Comparison of ENCODE assay signal across 21 cellular contexts in the genomic region with DNA sequence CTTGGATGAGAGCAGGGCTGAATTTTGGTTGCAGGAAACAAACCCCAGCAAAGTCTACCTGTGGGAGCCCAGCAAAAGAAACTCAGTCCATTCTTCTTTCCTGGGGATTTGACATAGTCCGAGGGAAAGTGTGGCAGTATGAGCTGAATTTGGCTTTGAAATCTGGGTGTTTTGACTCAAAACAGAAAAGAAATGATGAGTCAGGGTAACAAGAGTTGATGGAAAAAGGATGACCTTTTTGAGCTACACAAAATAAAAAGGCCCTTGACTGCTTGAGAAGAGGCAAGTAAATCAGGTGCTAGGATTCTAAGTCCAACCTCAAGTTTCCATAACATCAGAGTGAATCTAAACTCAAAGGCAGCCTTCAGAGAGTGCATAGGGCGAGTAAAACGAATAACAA.
DNase-seq lines count a peak whose midpoint lies in the region; ATAC-seq, FAIRE-seq and TF ChIP-seq lines count a peak whose summit lies in the region.
"Had no signal": no experiment of that assay in that cellular context is flagged by ENCODE, and none has a peak within 500 bp of the region (broad histone marks: within the 10 kb centered on the region; RNA-seq: fewer than 3 reads in every experiment).

No MANE protein-coding gene starts in this region.

- intact Hi-C loops in esophagus muscularis mucosa (cut with DNase I) = no loop called here

- no peak overlapping the region for H3K4ac ChIP-seq in mesenchymal stem cell (ENCODE audit: low read depth in 1 of 2, low read length in 2 of 2)

- H4K20me1 ChIP-seq in Karpas-422 (ENCODE audit: insufficient read depth, low read depth, low read length) = no peaks in the 10 kb centered on the region
- H4K20me1 ChIP-seq: BLaER1 treated with 17β-estradiol and CSF1 and Interleukin-3, amounts not matched to agents 10 nM and 100 nM had no signal

- no peak overlapping the region for H3K18ac ChIP-seq in mesenchymal stem cell (ENCODE audit: low read depth in 1 of 2, low read length in 2 of 2)

- H3K23ac ChIP-seq in mesenchymal stem cell (ENCODE audit: low read length in 2 of 2) = no peak overlapping the region

- no peak for FAIRE-seq in A549 (lab: Jason Lieb, UNC)
- FAIRE-seq: A204.1, D721Med, G401.6, GM12892, GM18507 had no signal

- H3K79me2 ChIP-seq in Karpas-422 (ENCODE audit: low read length) = no peaks in the 10 kb centered on the region

- H3K27ac ChIP-seq in A549 = no peak overlapping the region
- H3K27ac ChIP-seq in Karpas-422 (ENCODE audit: low read length) = no peak overlapping the region
- no peak overlapping the region for H3K27ac ChIP-seq in esophagus muscularis mucosa (replicated peaks in 1 of 4)
- H3K27ac ChIP-seq in mesenchymal stem cell (ENCODE audit: low read length, poor library complexity, severe bottlenecking) = no peak overlapping the region
- H3K27ac ChIP-seq: BLaER1 treated with 17β-estradiol and CSF1 and Interleukin-3, amounts not matched to agents 10 nM and 100 nM; C4-2B had no signal

- TF ChIP-seq RAD21 in A549 (conservative IDR thresholded peaks at IDR 0.05 in 1 of 2, IDR thresholded peaks at IDR 0.05 in 1 of 2) = no peak

- H2BK12ac ChIP-seq in mesenchymal stem cell (ENCODE audit: low read length in 2 of 2) = no peak overlapping the region

- CTCF ChIA-PET in A549 (lab: Yijun Ruan, JAX) = no interaction called here

- no peaks in the 10 kb centered on the region for H3K9me3 ChIP-seq in A549
- no peaks in the 10 kb centered on the region for H3K9me3 ChIP-seq in Karpas-422 (ENCODE audit: low read length)
- H3K9me3 ChIP-seq in esophagus muscularis mucosa = no peaks in the 10 kb centered on the region
- H3K9me3 ChIP-seq in mesenchymal stem cell (ENCODE audit: control insufficient read depth, low read length) = no peaks in the 10 kb centered on the region
- H3K9me3 ChIP-seq: Caco-2 had no signal

- no peak overlapping the region for H2BK120ac ChIP-seq in mesenchymal stem cell (ENCODE audit: low read depth, low read length)

- TF ChIP-seq EP300 in A549 (IDR thresholded peaks at IDR 0.05) (no peak), esophagus muscularis mucosa (IDR thresholded peaks at IDR 0.05) (no peak)

- no peak overlapping the region for H4K8ac ChIP-seq in mesenchymal stem cell (ENCODE audit: low read length)

- H3K9ac ChIP-seq in Karpas-422 (ENCODE audit: low read length) (no peak overlapping the region), mesenchymal stem cell (ENCODE audit: low read length) (no peak overlapping the region)
- H3K9ac ChIP-seq: BLaER1 treated with 17β-estradiol and CSF1 and Interleukin-3, amounts not matched to agents 10 nM and 100 nM had no signal

- ATAC-seq in A549 = no peak
- ATAC-seq: CD8-positive, alpha-beta T cell had no signal

- no peaks in the 10 kb centered on the region for H3K79me1 ChIP-seq in mesenchymal stem cell (replicated peaks; ENCODE audit: low read length, poor library complexity, severe bottlenecking)

- H3K4me3 ChIP-seq in A549 (no peak overlapping the region), Karpas-422 (ENCODE audit: low read length) (no peak overlapping the region), esophagus muscularis mucosa (no peak overlapping the region), mesenchymal stem cell (ENCODE audit: insufficient read depth in 1 of 2, low read depth in 1 of 2, low read length in 2 of 2) (no peak overlapping the region)
- H3K4me3 ChIP-seq: BLaER1 treated with 17β-estradiol and CSF1 and Interleukin-3, amounts not matched to agents 10 nM and 100 nM had no signal

- WGBS in A549 (ENCODE audit: missing lambda C conversion rate) = under 1% methylated on average over 3 of the region's 3 CpGs
- 79% methylated on average over 3 of the region's 3 CpGs for WGBS in esophagus muscularis mucosa
- 93% methylated on average over 3 of the region's 3 CpGs for WGBS in mesenchymal stem cell

- no peak overlapping the region for H3K4me2 ChIP-seq in A549
- no peak overlapping the region for H3K4me2 ChIP-seq in Karpas-422 (ENCODE audit: low read depth, low read length, poor library complexity, severe bottlenecking)
- no peak overlapping the region for H3K4me2 ChIP-seq in mesenchymal stem cell (ENCODE audit: low read length, poor library complexity, severe bottlenecking)
- H3K4me2 ChIP-seq: BLaER1 treated with 17β-estradiol and CSF1 and Interleukin-3, amounts not matched to agents 10 nM and 100 nM had no signal

- H3K9me2 ChIP-seq in Karpas-422 (replicated peaks; ENCODE audit: insufficient read depth, low read length) = no peaks in the 10 kb centered on the region

- H3K14ac ChIP-seq in mesenchymal stem cell (ENCODE audit: low read length in 2 of 2) = no peak overlapping the region

- H2BK15ac ChIP-seq in mesenchymal stem cell (ENCODE audit: low read depth, poor library complexity, severe bottlenecking) = no peak overlapping the region

- H2AFZ ChIP-seq in Karpas-422 (ENCODE audit: low read length) = no peak overlapping the region
- H2AFZ ChIP-seq in mesenchymal stem cell (ENCODE audit: low read depth, low read length) = no peak overlapping the region

- TF ChIP-seq CTCF in A549 (IDR thresholded peaks at IDR 0.05) (no peak), esophagus muscularis mucosa (IDR thresholded peaks at IDR 0.05) (no peak)

- H3K36me3 ChIP-seq in Karpas-422 (ENCODE audit: insufficient read depth, low read length) (no peaks in the 10 kb centered on the region), esophagus muscularis mucosa (no peaks in the 10 kb centered on the region), mesenchymal stem cell (ENCODE audit: control insufficient read depth in 1 of 2, insufficient read depth in 2 of 2, low read depth in 1 of 2, low read length in 2 of 2) (no peaks in the 10 kb centered on the region)
- H3K36me3 ChIP-seq: BLaER1 treated with 17β-estradiol and CSF1 and Interleukin-3, amounts not matched to agents 10 nM and 100 nM had no signal

- POLR2A ChIA-PET in A549 (lab: Yijun Ruan, JAX) = no interaction called here

- H4K91ac ChIP-seq in mesenchymal stem cell (ENCODE audit: low read length) = no peak overlapping the region

- no peaks in the 10 kb centered on the region for H3K4me1 ChIP-seq in A549
- no peaks in the 10 kb centered on the region for H3K4me1 ChIP-seq in Karpas-422 (ENCODE audit: low read length)
- no peaks in the 10 kb centered on the region for H3K4me1 ChIP-seq in esophagus muscularis mucosa
- no peaks in the 10 kb centered on the region for H3K4me1 ChIP-seq in mesenchymal stem cell (ENCODE audit: control insufficient read depth, insufficient read depth, low read depth, low read length)
- H3K4me1 ChIP-seq: Caco-2 had no signal

- H2BK5ac ChIP-seq in mesenchymal stem cell (ENCODE audit: low read depth, low read length, poor library complexity, severe bottlenecking) = no peak overlapping the region

- no peak for DNase-seq in A549 (ENCODE audit: low read depth in 1 of 2, low spot score in 1 of 2)
- peak; percentile 2 for DNase-seq in Karpas-422
- DNase-seq in esophagus muscularis mucosa (ENCODE audit: extremely low spot score) = peak; percentile 24
- DNase-seq in NCI-H748 treated with DMSO at 0.1 percent for 48 hours (lab: John Stamatoyannopoulos, UW) = no peak
- DNase-seq in mesenchymal stem cell = no peak
- no peak for DNase-seq in stimulated activated CD4-positive, alpha-beta T cell treated with anti-CD3 and anti-CD28 coated beads, Interleukin-4, amount 100 ng/mL, for 24 hours
- DNase-seq: 8988T; AML-193; Caco-2; Calu3; CD4-positive, alpha-beta T cell; CD8-positive, alpha-beta T cell; DMS79 treated with DMSO at 0.1 percent for 48 hours; GF-D8 had no signal

- no peak overlapping the region for H2AK5ac ChIP-seq in mesenchymal stem cell (ENCODE audit: low read length, severe bottlenecking)

- H3K27me3 ChIP-seq in Karpas-422 (ENCODE audit: low read length) = no peaks in the 10 kb centered on the region
- H3K27me3 ChIP-seq in esophagus muscularis mucosa = no peaks in the 10 kb centered on the region
- H3K27me3 ChIP-seq in mesenchymal stem cell (ENCODE audit: control insufficient read depth in 1 of 2, insufficient read depth in 1 of 2, low read length in 2 of 2) = peaks cover 30 to 35% of the 10 kb centered on the region in 2 experiments
- H3K27me3 ChIP-seq: BLaER1 treated with 17β-estradiol and CSF1 and Interleukin-3, amounts not matched to agents 10 nM and 100 nM had no signal

- TF ChIP-seq POLR2A in A549 (IDR thresholded peaks at IDR 0.05; ENCODE audit: low read length) (no peak), esophagus muscularis mucosa (IDR thresholded peaks at IDR 0.05; ENCODE audit: low read depth) (no peak)

TF ChIP-seq in A549, 52 proteins besides CTCF, POLR2A, EP300 and RAD21:
- peak; percentile 46 for TF ChIP-seq MAFK (IDR thresholded peaks at IDR 0.05; ENCODE audit: partially characterized antibody)
- no peak for TF ChIP-seq HDAC2 (IDR thresholded peaks at IDR 0.05)
- TF ChIP-seq NR3C1 (IDR thresholded peaks at IDR 0.05) = no peak

Comparison
In these comparisons a context has a peak if more than half of its experiments do, and no peak if none do; other contexts are left out.
1. DNase-seq: peak in Karpas-422 (single experiment) and esophagus muscularis mucosa (single experiment); none in A549 (0 of 2), NCI-H748 treated with DMSO at 0.1 percent for 48 hours (single experiment), mesenchymal stem cell (single experiment) and stimulated activated CD4-positive, alpha-beta T cell treated with anti-CD3 and anti-CD28 coated beads, Interleukin-4, amount 100 ng/mL, for 24 hours (single experiment).